In genomic region chr7:117179701-117180100, GRCh38 we compare ENCODE assay signal across 32 cellular contexts.
"Had no signal": no experiment of that assay in that cellular context is flagged by ENCODE, and none has a peak within 500 bp of the region (broad histone marks: within the 10 kb centered on the region; RNA-seq: fewer than 3 reads in every experiment).

No MANE protein-coding gene starts in this region.

- H3K27ac ChIP-seq: ascending aorta, cardiac muscle cell, WERI-Rb-1 had no signal

- H3K27me3 ChIP-seq: ascending aorta, cardiac muscle cell had no signal

- FAIRE-seq: bronchial epithelial cell had no signal

- H3K4me1 ChIP-seq: ascending aorta had no signal

- H3K9me3 ChIP-seq: ascending aorta had no signal

- H3K4me3 ChIP-seq: ascending aorta, cardiac muscle cell had no signal

- DNase-seq: activated CD4-positive, alpha-beta memory T cell treated with anti-CD3 and anti-CD28 coated beads, Interleukin-2, amount 10 ng/mL, durations not matched to agents 7 days and 5 days; activated CD4-positive, alpha-beta T cell treated with anti-CD3 and anti-CD28 coated beads for 1 hour; activated CD4-positive, alpha-beta T cell treated with anti-CD3 and anti-CD28 coated beads for 36 hours; activated CD4-positive, alpha-beta T cell treated with anti-CD3 and anti-CD28 coated beads for 48 hours; activated CD4-positive, alpha-beta T cell treated with anti-CD3 and anti-CD28 coated beads, Interleukin-2, amount 10 ng/mL, durations not matched to agents 7 days and 5 days; activated CD4-positive, alpha-beta T cell treated with anti-CD3 and anti-CD28 coated beads, Interleukin-2, amount 50 U/mL, for 48 hours; activated CD4-positive, CD25-positive, alpha-beta regulatory T cell; activated CD8-positive, alpha-beta memory T cell treated with anti-CD3 and anti-CD28 coated beads for 24 hours; activated CD8-positive, alpha-beta memory T cell treated with anti-CD3 and anti-CD28 coated beads, Interleukin-2, amount 10 ng/mL, durations not matched to agents 7 days and 5 days; activated CD8-positive, alpha-beta memory T cell treated with anti-CD3 and anti-CD28 coated beads, Interleukin-2, amount 50 U/mL, for 48 hours; activated CD8-positive, alpha-beta T cell treated with anti-CD3 and anti-CD28 coated beads, Interleukin-2, amount 10 ng/mL, durations not matched to agents 7 days and 5 days; activated effector memory CD4-positive, alpha-beta T cell treated with Interleukin-2 at 50 U/mL for 16 hours; activated gamma-delta T cell; activated naive CD4-positive, alpha-beta T cell treated with anti-CD3 and anti-CD28 coated beads, Interleukin-2, amount 10 ng/mL, durations not matched to agents 7 days and 5 days; activated naive CD4-positive, alpha-beta T cell treated with Interleukin-2 at 50 U/mL for 16 hours; activated naive CD8-positive, alpha-beta T cell treated with anti-CD3 and anti-CD28 coated beads, Interleukin-2, amount 10 ng/mL, durations not matched to agents 7 days and 5 days; activated naive CD8-positive, alpha-beta T cell treated with anti-CD3 and anti-CD28 coated beads, Interleukin-2, amount 50 U/mL, for 24 hours; activated T-cell treated with anti-CD3 and anti-CD28 coated beads, Interleukin-2, amount 50 U/mL, for 24 hours; activated T-cell treated with anti-CD3 and anti-CD28 coated beads, Interleukin-2, amount 50 U/mL, for 48 hours; amygdala; anterior cingulate cortex; caudate nucleus; cerebellar nuclear complex; T-helper 1 cell; T-helper 2 cell; T-helper 9 cell; WERI-Rb-1 had no signal

- H3K36me3 ChIP-seq: WERI-Rb-1 had no signal

- ATAC-seq: activated CD4-positive, alpha-beta T cell treated with anti-CD3 and anti-CD28 coated beads for 36 hours; activated CD4-positive, CD25-positive, alpha-beta regulatory T cell treated with anti-CD3 and anti-CD28 coated beads, Interleukin-2, amount 50 U/mL, for 24 hours; activated CD8-positive, alpha-beta memory T cell treated with anti-CD3 and anti-CD28 coated beads, Interleukin-2, amount 10 ng/mL, durations not matched to agents 7 days and 5 days; activated CD8-positive, alpha-beta T cell treated with anti-CD3 and anti-CD28 coated beads, Interleukin-2, amount 10 ng/mL, durations not matched to agents 7 days and 5 days; activated naive CD8-positive, alpha-beta T cell treated with anti-CD3 and anti-CD28 coated beads, Interleukin-2, amount 50 U/mL, for 24 hours; WTC11 had no signal
